ENCODE assay signal across 18 cellular contexts in genomic region chr11:108960498-108960897, GRCh38.
A peak's percentile ranks its signal among the peaks of the same experiment; 100 is the strongest.
DNase-seq lines count a peak whose midpoint lies in the region; ATAC-seq and TF ChIP-seq lines count a peak whose summit lies in the region.
"Had no signal": no experiment of that assay in that cellular context is flagged by ENCODE, and none has a peak within 500 bp of the region (broad histone marks: within the 10 kb centered on the region; RNA-seq: fewer than 3 reads in every experiment).

No MANE protein-coding gene starts in this region.

- DNase-seq in H9 (peak; percentile 66), NCI-H69 (lab: John Stamatoyannopoulos, UW) (peak; percentile 57), endodermal cell (peak; percentile 78), occipital lobe (lab: John Stamatoyannopoulos, UW) (peak; percentile 30), tibial artery (no peak)
- DNase-seq in activated effector memory CD4-positive, alpha-beta T cell treated with anti-CD3 and anti-CD28 coated beads, Interleukin-2, amount 50 U/mL, for 16 hours: no peak
- DNase-seq: activated naive CD4-positive, alpha-beta T cell treated with Interleukin-2 at 50 U/mL for 16 hours; effector CD4-positive, alpha-beta T cell; NCI-H1105; NCI-H510A; small intestine; stimulated activated naive CD8-positive, alpha-beta T cell treated with anti-CD3 and anti-CD28 coated beads, Interleukin-15, Interleukin-2, amounts not matched to agents 100 U/mL and 50 U/mL, for 24 hours; T-cell had no signal

- H3K9me3 ChIP-seq in H9 (ENCODE audit: control insufficient read depth, low read depth, low read length) (no peaks in the 10 kb centered on the region), endodermal cell (ENCODE audit: control insufficient read depth, low read length) (peaks cover 4% of the 10 kb centered on the region), tibial artery (no peaks in the 10 kb centered on the region)

- H3K14ac ChIP-seq in H9 (ENCODE audit: insufficient read depth, low read length): no peak overlapping the region

- H3K27ac Mint-ChIP-seq in H9: peak overlapping the region in 2 of 3 experiments; percentile 75 to 96; a peak in 3 of 7 replicates
- peak overlapping the region; percentile 36 for H3K27ac Mint-ChIP-seq in endodermal cell
- H3K27ac Mint-ChIP-seq: IgD-negative memory B cell, T-cell had no signal

- no peak overlapping the region for H3K18ac ChIP-seq in H9 (ENCODE audit: insufficient read length, low read depth, low read length)

- H3K27me3 ChIP-seq in H9 (ENCODE audit: insufficient read depth, low read length): 0 out of 2 replicates have a peak, but pooled peaks cover 2% of the 10 kb centered on the region
- no peaks in the 10 kb centered on the region for H3K27me3 ChIP-seq in endodermal cell (ENCODE audit: control insufficient read depth, insufficient read depth, low read length, poor library complexity, severe bottlenecking)
- no peaks in the 10 kb centered on the region for H3K27me3 ChIP-seq in tibial artery

- no peaks in the 10 kb centered on the region for H3K23me2 ChIP-seq in H9 (ENCODE audit: insufficient read length, low read depth, low read length, poor library complexity, severe bottlenecking)

- no peak overlapping the region for H3K4me2 ChIP-seq in H9 (ENCODE audit: insufficient read depth, insufficient read length, low read length)

- no peak overlapping the region for H3K4ac ChIP-seq in H9 (ENCODE audit: low read depth, low read length)

- no peak overlapping the region for H2BK120ac ChIP-seq in H9 (ENCODE audit: low read depth, low read length, poor library complexity, severe bottlenecking)

- H3K36me3 ChIP-seq in endodermal cell (ENCODE audit: control insufficient read depth, insufficient read depth, low read length) (no peaks in the 10 kb centered on the region), tibial artery (no peaks in the 10 kb centered on the region)

- H3T11ph ChIP-seq in H9 (ENCODE audit: low read length): no peak overlapping the region

- H3K27me3 Mint-ChIP-seq in H9 (ENCODE audit: low read depth) (no peaks in the 10 kb centered on the region), endodermal cell (ENCODE audit: insufficient read depth) (no peaks in the 10 kb centered on the region)
- H3K27me3 Mint-ChIP-seq: IgD-negative memory B cell had no signal

- WGBS in H9 (ENCODE audit: extremely low coverage, insufficient read length, low lambda C conversion rate): no CpG with 5 or more reads among the region's 5 CpGs
- 36 to 52% methylated on average over 4 to 5 of the region's 5 CpGs for WGBS in endodermal cell (ENCODE audit: insufficient coverage in 1 of 2, insufficient read length in 1 of 2), 2 experiments

- H4K91ac ChIP-seq in H9 (ENCODE audit: insufficient read length, low read depth, low read length): no peak overlapping the region

- intact Hi-C loops in tibial artery (cut with DNase I; ENCODE audit: low total_unique reads): no loop called here

- H3K23ac ChIP-seq in H9 (ENCODE audit: insufficient read length, low read depth, low read length): no peak overlapping the region

- no peak overlapping the region for H2BK15ac ChIP-seq in H9 (ENCODE audit: low read depth, low read length)

- TF ChIP-seq CTCF in H9 (conservative IDR thresholded peaks at IDR 0.05): no peak
- no peak for TF ChIP-seq CTCF in endodermal cell (conservative IDR thresholded peaks at IDR 0.05)
- TF ChIP-seq CTCF in tibial artery (IDR thresholded peaks at IDR 0.05): no peak

- H2BK5ac ChIP-seq in H9 (ENCODE audit: insufficient read length, low read length): no peak overlapping the region

- H3K4me3 Mint-ChIP-seq in H9 (no peak overlapping the region), endodermal cell (no peak overlapping the region)
- H3K4me3 Mint-ChIP-seq: brain, T-cell had no signal

- H3K9ac ChIP-seq in H9 (ENCODE audit: extremely low read depth, insufficient read length, low read length): no peak overlapping the region
- no peak overlapping the region for H3K9ac ChIP-seq in endodermal cell (ENCODE audit: extremely low read depth, low read length, poor library complexity, severe bottlenecking)

- no peak overlapping the region for H4K8ac ChIP-seq in H9 (replicated peaks; ENCODE audit: insufficient read length, low read depth, low read length)

- H3K9me3 Mint-ChIP-seq in H9 (no peaks in the 10 kb centered on the region; a peak in 1 of 5 replicates), endodermal cell (no peaks in the 10 kb centered on the region)
- H3K9me3 Mint-ChIP-seq: IgD-negative memory B cell, T-cell had no signal

- no peak overlapping the region for H3K4me3 ChIP-seq in endodermal cell (ENCODE audit: low read length)
- no peak overlapping the region for H3K4me3 ChIP-seq in tibial artery

- H3K56ac ChIP-seq in H9 (ENCODE audit: insufficient read length, low read depth, low read length): no peak overlapping the region

- H3K79me1 ChIP-seq in H9 (ENCODE audit: insufficient read depth, low read depth, low read length, poor library complexity, severe bottlenecking): no peaks in the 10 kb centered on the region

- H3K36me3 Mint-ChIP-seq in H9 (ENCODE audit: insufficient read depth in 1 of 3, low read depth in 3 of 3): no peaks in the 10 kb centered on the region
- H3K36me3 Mint-ChIP-seq in endodermal cell (ENCODE audit: low read depth): no peaks in the 10 kb centered on the region
- H3K36me3 Mint-ChIP-seq: brain, T-cell had no signal

- peaks cover 26 to 40% of the 10 kb centered on the region in 2 experiments for H3K4me1 Mint-ChIP-seq in H9
- peaks cover 38% of the 10 kb centered on the region for H3K4me1 Mint-ChIP-seq in endodermal cell
- H3K4me1 Mint-ChIP-seq: IgD-negative memory B cell had no signal

- H3K79me2 ChIP-seq in H9 (ENCODE audit: insufficient read depth, low read length): no peaks in the 10 kb centered on the region

- H4K20me1 ChIP-seq in H9 (ENCODE audit: control insufficient read depth, insufficient read depth, insufficient read length): no peaks in the 10 kb centered on the region

- no peak overlapping the region for H2BK20ac ChIP-seq in H9 (ENCODE audit: low read depth, low read length, poor library complexity, severe bottlenecking)

- H2BK12ac ChIP-seq in H9 (ENCODE audit: insufficient read length, low read depth, low read length): no peak overlapping the region

- H3K27ac ChIP-seq in H9 (ENCODE audit: insufficient read length, low read depth, low read length) (no peak overlapping the region), endodermal cell (ENCODE audit: low read depth, low read length) (no peak overlapping the region), tibial artery (no peak overlapping the region)

- H3K4me1 ChIP-seq in H9 (ENCODE audit: insufficient read depth, low read length) (peaks cover 5% of the 10 kb centered on the region; the same call in 1 of the 2 replicates), endodermal cell (ENCODE audit: control insufficient read depth, insufficient read depth, low read length) (peaks cover 15% of the 10 kb centered on the region), tibial artery (no peaks in the 10 kb centered on the region)

- H2AFZ ChIP-seq in H9 (ENCODE audit: low read length): no peak overlapping the region

- no peak for ATAC-seq in GM18909 (IDR thresholded peaks at IDR 0.05; ENCODE audit: poor library complexity, unreplicated experiment)
- ATAC-seq in GM21723 (IDR thresholded peaks at IDR 0.05; ENCODE audit: unreplicated experiment): no peak
- ATAC-seq: Panc1, T-cell had no signal

- H4K5ac ChIP-seq in H9 (ENCODE audit: insufficient read length, low read depth, low read length): no peak overlapping the region

- H2AK5ac ChIP-seq in H9 (ENCODE audit: insufficient read length, low read length): no peak overlapping the region

Comparison
In these comparisons a context has a peak if more than half of its experiments do, and no peak if none do; other contexts are left out.
1. DNase-seq: peak in H9 (single experiment), NCI-H69 (single experiment), endodermal cell (single experiment) and occipital lobe (single experiment); none in activated effector memory CD4-positive, alpha-beta T cell treated with anti-CD3 and anti-CD28 coated beads, Interleukin-2, amount 50 U/mL, for 16 hours (single experiment) and tibial artery (0 of 2).